13 cellular contexts compared by ENCODE assay signal in the genomic region with DNA sequence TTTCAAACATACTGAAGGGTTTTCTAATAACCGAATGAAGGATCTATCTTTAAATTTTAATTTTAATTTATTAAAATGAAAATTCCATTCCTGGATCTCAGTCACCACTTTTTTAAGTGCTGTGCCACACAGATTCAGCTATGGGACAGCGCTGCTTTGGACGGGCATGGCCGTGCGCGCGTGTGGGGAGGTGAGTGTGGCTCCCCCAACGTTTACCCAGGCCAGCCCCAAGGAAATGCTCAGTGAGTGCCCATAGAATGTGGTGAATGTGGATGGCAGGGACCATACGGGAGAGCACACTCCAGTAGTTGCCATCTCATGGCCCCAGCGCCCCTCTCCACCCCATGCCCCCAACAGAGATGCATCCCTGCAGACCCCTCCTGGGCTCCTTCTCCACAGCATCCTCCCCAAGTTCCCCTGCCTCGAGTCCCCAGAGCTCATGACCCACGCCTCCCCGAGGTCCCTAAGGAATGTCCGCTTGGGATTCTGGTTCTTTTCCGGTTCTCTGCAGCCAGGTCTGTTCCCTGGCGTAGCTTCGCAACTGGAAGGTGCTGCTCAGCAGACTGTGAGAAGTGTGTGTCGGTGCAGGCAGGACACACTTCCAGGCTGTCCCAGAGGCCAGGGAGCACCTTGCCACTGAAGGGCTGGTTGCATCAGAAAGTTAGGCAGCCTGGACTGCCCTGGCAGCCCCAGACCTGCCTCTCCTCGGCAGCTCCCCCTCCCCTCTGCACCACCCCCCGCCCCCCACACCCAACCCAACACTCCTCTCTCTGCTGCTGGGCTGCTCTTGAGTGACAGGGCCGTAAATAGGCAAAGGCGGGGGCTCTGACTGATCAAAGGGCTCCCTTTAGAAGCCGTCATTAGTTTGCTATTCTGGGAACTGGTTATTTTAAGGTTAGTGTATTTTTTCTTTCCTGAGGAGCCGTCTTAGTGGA.
DNase-seq lines count a peak whose midpoint lies in the region; ATAC-seq, FAIRE-seq and TF ChIP-seq lines count a peak whose summit lies in the region.
"Had no signal": no experiment of that assay in that cellular context is flagged by ENCODE, and none has a peak within 500 bp of the region (broad histone marks: within the 10 kb centered on the region; RNA-seq: fewer than 3 reads in every experiment).

No MANE protein-coding gene starts in this region.

- peaks cover 29% of the 10 kb centered on the region for H3K27me3 ChIP-seq in endodermal cell (ENCODE audit: control insufficient read depth, insufficient read depth, low read length, poor library complexity, severe bottlenecking)
- H3K27me3 ChIP-seq in mucosa of stomach (ENCODE audit: control insufficient read depth, insufficient read depth, low read length): no peaks in the 10 kb centered on the region
- no peaks in the 10 kb centered on the region for H3K27me3 ChIP-seq in thyroid gland

- peaks cover 9% of the 10 kb centered on the region for H3K9me3 ChIP-seq in endodermal cell (ENCODE audit: control insufficient read depth, low read length)
- H3K9me3 ChIP-seq in mucosa of stomach (ENCODE audit: control insufficient read depth, low read length): no peaks in the 10 kb centered on the region
- H3K9me3 ChIP-seq in thyroid gland: no peaks in the 10 kb centered on the region

- H3K4me1 ChIP-seq in endodermal cell (ENCODE audit: control insufficient read depth, insufficient read depth, low read length) (no peaks in the 10 kb centered on the region), mucosa of stomach (ENCODE audit: control insufficient read depth, insufficient read depth, low read length) (peaks cover 29% of the 10 kb centered on the region), thyroid gland (peaks cover 12 to 27% of the 10 kb centered on the region in 2 donors)

- peaks cover 10% of the 10 kb centered on the region for H3K4me1 Mint-ChIP-seq in activated naive CD4-positive, alpha-beta T cell treated with anti-CD3 and anti-CD28 coated beads for 36 hours (ENCODE audit: low read depth)
- no peaks in the 10 kb centered on the region for H3K4me1 Mint-ChIP-seq in endodermal cell

- no peaks in the 10 kb centered on the region for H3K9me3 Mint-ChIP-seq in activated naive CD4-positive, alpha-beta T cell treated with anti-CD3 and anti-CD28 coated beads for 36 hours
- H3K9me3 Mint-ChIP-seq in endodermal cell: peaks cover 9% of the 10 kb centered on the region

- no peak for ATAC-seq in HG03097 (IDR thresholded peaks at IDR 0.05; ENCODE audit: low FRiP score, unreplicated experiment)
- ATAC-seq: GM12878 had no signal

- no peak for TF ChIP-seq CTCF in endodermal cell (conservative IDR thresholded peaks at IDR 0.05)
- TF ChIP-seq CTCF in thyroid gland (IDR thresholded peaks at IDR 0.05): no peak

- peak; percentile 2 for DNase-seq in activated naive CD4-positive, alpha-beta T cell treated with anti-CD3 and anti-CD28 coated beads for 36 hours
- DNase-seq in activated naive CD4-positive, alpha-beta T cell treated with Interleukin-2 at 50 U/mL for 16 hours: no peak
- DNase-seq in endodermal cell (peak; percentile 60), thyroid gland (peak; percentile 92 to 93), GM19239 (ENCODE audit: insufficient read length, low spot score) (no peak), A172 (ENCODE audit: low spot score) (no peak)
- DNase-seq: NCI-H1048, NCI-H510A, T1000 had no signal

- no peak overlapping the region for H3K27ac Mint-ChIP-seq in activated naive CD4-positive, alpha-beta T cell treated with anti-CD3 and anti-CD28 coated beads for 36 hours
- no peak overlapping the region for H3K27ac Mint-ChIP-seq in endodermal cell

- H3K36me3 Mint-ChIP-seq in activated naive CD4-positive, alpha-beta T cell treated with anti-CD3 and anti-CD28 coated beads for 36 hours (ENCODE audit: low read depth): peaks cover 1% of the 10 kb centered on the region
- H3K36me3 Mint-ChIP-seq in endodermal cell (ENCODE audit: low read depth): no peaks in the 10 kb centered on the region

- H3K36me3 ChIP-seq in endodermal cell (ENCODE audit: control insufficient read depth, insufficient read depth, low read length) (no peaks in the 10 kb centered on the region), mucosa of stomach (ENCODE audit: control insufficient read depth, insufficient read depth, low read length) (no peaks in the 10 kb centered on the region), thyroid gland (no peaks in the 10 kb centered on the region)

- no peaks in the 10 kb centered on the region for H3K27me3 Mint-ChIP-seq in activated naive CD4-positive, alpha-beta T cell treated with anti-CD3 and anti-CD28 coated beads for 36 hours (ENCODE audit: low read depth)
- peaks cover 41% of the 10 kb centered on the region for H3K27me3 Mint-ChIP-seq in endodermal cell (ENCODE audit: insufficient read depth)

- H3K9ac ChIP-seq in endodermal cell (ENCODE audit: extremely low read depth, low read length, poor library complexity, severe bottlenecking) (no peak overlapping the region), mucosa of stomach (ENCODE audit: low read length) (peak overlapping the region; percentile 18)

- no peak for FAIRE-seq in GM19239 (lab: Jason Lieb, UNC)
- FAIRE-seq: GM12878, H54 had no signal

- no peak overlapping the region for H3K4me3 Mint-ChIP-seq in activated naive CD4-positive, alpha-beta T cell treated with anti-CD3 and anti-CD28 coated beads for 36 hours
- no peak overlapping the region for H3K4me3 Mint-ChIP-seq in endodermal cell

- TF ChIP-seq POLR2A in thyroid gland (IDR thresholded peaks at IDR 0.05): peak in 1 of 2 donors; percentile 47

- CTCF ChIA-PET in activated naive CD4-positive, alpha-beta T cell treated with anti-CD3 and anti-CD28 coated beads for 36 hours (lab: Charles Lee): interaction anchor here (1.5 kb wide), 1 partner anchor 257 kb away, joined by 3 read pairs; no protein-coding TSS in a partner anchor

- H3K27ac ChIP-seq in endodermal cell (ENCODE audit: low read depth, low read length) (no peak overlapping the region), thyroid gland (peak overlapping the region; percentile 63 to 73 (median 68))

- intact Hi-C loops in activated naive CD4-positive, alpha-beta T cell treated with anti-CD3 and anti-CD28 coated beads for 36 hours (cut with micrococcal nuclease): no loop called here
- intact Hi-C loops in thyroid gland (cut with DNase I): no loop called here

- no peak overlapping the region for H3K4me3 ChIP-seq in endodermal cell (ENCODE audit: low read length)
- H3K4me3 ChIP-seq in mucosa of stomach (ENCODE audit: low read length): no peak overlapping the region
- H3K4me3 ChIP-seq in thyroid gland (replicated peaks in 1 of 3): peak overlapping the region in 1 of 3 donors; percentile 8
- H3K4me3 ChIP-seq: GM12878 had no signal

- 82 to 86% methylated on average over 15 to 21 of the region's 24 CpGs for WGBS in endodermal cell (ENCODE audit: insufficient coverage in 1 of 2, insufficient read length in 1 of 2), 2 experiments
- 50% methylated on average over 17 to 21 of the region's 24 CpGs for WGBS in thyroid gland, 2 donors

Comparison
In these comparisons a context has a peak if more than half of its experiments do, and no peak if none do; other contexts are left out.
1. DNase-seq: peak in activated naive CD4-positive, alpha-beta T cell treated with anti-CD3 and anti-CD28 coated beads for 36 hours (single experiment), endodermal cell (single experiment) and thyroid gland (2 of 2); none in activated naive CD4-positive, alpha-beta T cell treated with Interleukin-2 at 50 U/mL for 16 hours (single experiment), GM19239 (single experiment) and A172 (single experiment).